ENCODE assay signal across 9 cellular contexts in genomic region chr5:81393430-81393782, GRCh38. TPM values are rescaled to one million over a fixed set of nuclear protein-coding genes. Genes with fewer than 3 reads are reported as not detected.
DNase-seq lines count a peak whose midpoint lies in the region; ATAC-seq, FAIRE-seq and TF ChIP-seq lines count a peak whose summit lies in the region.
"Had no signal": no experiment of that assay in that cellular context is flagged by ENCODE, and none has a peak within 500 bp of the region (broad histone marks: within the 10 kb centered on the region; RNA-seq: fewer than 3 reads in every experiment).

No MANE protein-coding gene starts in this region.

- H3K27ac ChIP-seq in A549 = peak overlapping the region; percentile 61 to 76; a peak in 5 of 6 replicates
- no peak overlapping the region for H3K27ac ChIP-seq in HEK293 (ENCODE audit: extremely low read depth, low read depth, low read length)
- no peak overlapping the region for H3K27ac ChIP-seq in H1 (ENCODE audit: low read depth, low read length)
- no peak overlapping the region for H3K27ac ChIP-seq in neural cell (ENCODE audit: low read length)

- TF ChIP-seq CTCF in A549 (IDR thresholded peaks at IDR 0.05) (peak; percentile 41), HEK293 (tag by site-specific recombination; IDR thresholded peaks at IDR 0.05) (no peak), H1 (IDR thresholded peaks at IDR 0.05; ENCODE audit: control extremely low read depth in 1 of 3, insufficient read depth in 1 of 3, low read depth in 1 of 3, low read length in 3 of 3) (peak in 2 of 3 experiments; percentile 13 to 28; a peak in 2 of 4 replicates), neural cell (IDR thresholded peaks at IDR 0.05; ENCODE audit: poor library complexity, severe bottlenecking) (no peak)

- no peak for DNase-seq in A549 (ENCODE audit: low read depth in 1 of 2, low spot score in 1 of 2)
- no peak for DNase-seq in H1 (ENCODE audit: low read depth in 1 of 2, low spot score in 2 of 2)
- no peak for DNase-seq in effector CD4-positive, alpha-beta T cell
- no peak for DNase-seq in G401 (ENCODE audit: low spot score)
- DNase-seq in HuH-7 (ENCODE audit: low spot score) = no peak
- DNase-seq in medulla oblongata (ENCODE audit: extremely low spot score) = no peak

- no peak overlapping the region for H3K9ac ChIP-seq in H1 (replicated peaks in 1 of 4; ENCODE audit: extremely low read depth in 1 of 4, low read depth in 3 of 4, low read length in 3 of 4)
- peak overlapping the region; percentile 41 for H3K9ac ChIP-seq in neural cell (ENCODE audit: low read length)

- CTCF ChIA-PET in A549 (lab: Yijun Ruan, JAX) (interaction anchor here (0.8 to 1.3 kb wide), 3 partner anchors 17 to 94 kb away, joined by 3 to 4 read pairs (median 4); no protein-coding TSS in a partner anchor), HEK293 (lab: Yijun Ruan, JAX) (interaction anchor here (0.9 to 1.2 kb wide), 3 partner anchors 33 to 867 kb away, joined by 3 read pairs; no protein-coding TSS in a partner anchor), H1 (lab: Charles Lee; ENCODE audit: partially characterized antibody) (interaction anchor here (0.7 to 1.5 kb wide), 9 partner anchors 11 to 825 kb away, joined by 3 to 5 read pairs (median 3); no protein-coding TSS in a partner anchor)

- H2AK5ac ChIP-seq in H1 (ENCODE audit: low read depth, low read length) = no peak overlapping the region

- no peak overlapping the region for H3K14ac ChIP-seq in H1 (ENCODE audit: insufficient read length)

- no peak overlapping the region for H3K18ac ChIP-seq in H1 (ENCODE audit: extremely low read depth, low read length)

- H3K36me3 ChIP-seq in HEK293 (ENCODE audit: control insufficient read depth in 2 of 2, insufficient read depth in 1 of 2, low read length in 2 of 2) = no peaks in the 10 kb centered on the region
- H3K36me3 ChIP-seq in H1 (ENCODE audit: control insufficient read depth in 2 of 4, insufficient read depth in 4 of 4, low read length in 3 of 4) = no peaks in the 10 kb centered on the region
- no peaks in the 10 kb centered on the region for H3K36me3 ChIP-seq in neural cell (ENCODE audit: insufficient read depth, low read length)

- H2BK120ac ChIP-seq in H1 (replicated peaks; ENCODE audit: low read depth, low read length) = no peak overlapping the region

- no peaks in the 10 kb centered on the region for H4K20me1 ChIP-seq in H1 (replicated peaks in 1 of 2; ENCODE audit: control insufficient read depth in 1 of 2, insufficient read depth in 2 of 2, low read length in 2 of 2)
- no peaks in the 10 kb centered on the region for H4K20me1 ChIP-seq in neural cell (ENCODE audit: insufficient read depth)

- H3K79me2 ChIP-seq in H1 (ENCODE audit: control insufficient read depth in 1 of 2, insufficient read depth in 2 of 2, low read length in 2 of 2) = no peaks in the 10 kb centered on the region
- no peaks in the 10 kb centered on the region for H3K79me2 ChIP-seq in neural cell (replicated peaks; ENCODE audit: insufficient read depth, low read length)

- no peaks in the 10 kb centered on the region for H3K9me2 ChIP-seq in neural cell (ENCODE audit: insufficient read depth, low read length)

- in situ Hi-C loops in G401 (cut with HindIII; ENCODE audit: low sequenced_read_pairs) = no loop called here

- no peak overlapping the region for H3K4ac ChIP-seq in H1 (replicated peaks; ENCODE audit: insufficient read length, low read depth, low read length)

- peaks cover 3% of the 10 kb centered on the region; the same call in 1 of the 2 replicates for H3K23me2 ChIP-seq in H1 (ENCODE audit: low read depth, low read length)

- H3K56ac ChIP-seq in H1 (replicated peaks; ENCODE audit: insufficient read length, low read depth, low read length) = no peak overlapping the region

- H3K27me3 ChIP-seq in H1 (replicated peaks in 1 of 4; ENCODE audit: control insufficient read depth in 3 of 4, extremely low read depth in 1 of 4, insufficient read depth in 3 of 4, low read length in 3 of 4) (peaks cover 0 to 7% (median 3%) of the 10 kb centered on the region in 4 experiments; a peak in 6 of 7 replicates), neural cell (ENCODE audit: insufficient read depth, low read depth, low read length) (peaks cover 6% of the 10 kb centered on the region)

- H3K9me3 ChIP-seq in A549 (no peaks in the 10 kb centered on the region), HEK293 (ENCODE audit: control insufficient read depth, insufficient read depth, low read depth, low read length) (no peaks in the 10 kb centered on the region), H1 (ENCODE audit: insufficient read depth in 2 of 2, low read depth in 1 of 2, low read length in 1 of 2) (0 out of 4 replicates have a peak, but pooled peaks cover 0 to 3% of the 10 kb centered on the region in 2 experiments), neural cell (ENCODE audit: low read length) (no peaks in the 10 kb centered on the region)

- no peak overlapping the region for H2BK12ac ChIP-seq in H1 (ENCODE audit: low read depth, low read length)

- H3F3A ChIP-seq in neural cell (ENCODE audit: insufficient read depth, low read length, poor library complexity, severe bottlenecking) = no peaks in the 10 kb centered on the region

- H3K23ac ChIP-seq in H1 (ENCODE audit: insufficient read length) = no peak overlapping the region

- no peaks in the 10 kb centered on the region for H3K79me1 ChIP-seq in H1 (ENCODE audit: low read depth, low read length)

- no peak overlapping the region for H4K5ac ChIP-seq in H1 (ENCODE audit: insufficient read length, low read depth, low read length)

- H3K4me1 ChIP-seq in A549 (no peaks in the 10 kb centered on the region), HEK293 (ENCODE audit: control insufficient read depth, insufficient read depth, low read length) (no peaks in the 10 kb centered on the region), H1 (replicated peaks in 1 of 4; ENCODE audit: control insufficient read depth in 3 of 4, insufficient read depth in 4 of 4, low read length in 3 of 4) (no peaks in the 10 kb centered on the region)

- TF ChIP-seq POLR2A in A549 (IDR thresholded peaks at IDR 0.05; ENCODE audit: low read length) = no peak
- TF ChIP-seq POLR2A in H1 (IDR thresholded peaks at IDR 0.05; ENCODE audit: control extremely low read depth in 1 of 2, low read depth in 2 of 2, low read length in 2 of 2) = no peak

- 17% methylated on average over 10 of the region's 10 CpGs for WGBS in A549 (ENCODE audit: missing lambda C conversion rate)
- 34% methylated on average over 9 of the region's 10 CpGs; no CpG with 5 or more reads in 1 of the 2 experiments for WGBS in H1 (ENCODE audit: extremely low coverage in 1 of 2, insufficient coverage in 1 of 2, insufficient read length in 1 of 2, insufficient replicate concordance in 2 of 2, low coverage in 1 of 2, low lambda C conversion rate in 2 of 2, missing lambda C conversion rate in 1 of 2), 2 experiments

- H3K4me3 ChIP-seq in A549 = peak overlapping the region; percentile 73
- peak overlapping the region; percentile 15 for H3K4me3 ChIP-seq in HEK293 (ENCODE audit: low read depth, low read length)
- peak overlapping the region; percentile 42 to 84 (median 54) for H3K4me3 ChIP-seq in H1 (ENCODE audit: extremely low read depth in 1 of 4, insufficient read depth in 2 of 4, low read depth in 3 of 4, low read length in 4 of 4)
- H3K4me3 ChIP-seq in neural cell (ENCODE audit: low read length) = peak overlapping the region; percentile 61

- H2BK5ac ChIP-seq in H1 (ENCODE audit: low read depth, low read length) = no peak overlapping the region

- H3K4me2 ChIP-seq in A549 (peak overlapping the region; percentile 96), H1 (ENCODE audit: insufficient read depth in 1 of 2, low read depth in 2 of 2, low read length in 2 of 2) (peak overlapping the region; percentile 70 to 74), neural cell (ENCODE audit: low read length) (no peak overlapping the region)

- ATAC-seq in A549 = peak; percentile 17 to 42; a peak in 4 of 6 replicates

- POLR2A ChIA-PET in A549 (lab: Yijun Ruan, JAX) = no interaction called here
- POLR2A ChIA-PET in HEK293 (lab: Yijun Ruan, JAX) = no interaction called here
- POLR2A ChIA-PET in H1 (lab: Charles Lee; ENCODE audit: partially characterized antibody) = interaction anchor here (1.0 kb wide), 2 partner anchors 9 to 91 kb away, joined by 3 to 6 read pairs; partner anchors contain the start of gene ZCCHC9

- TF ChIP-seq EP300 in A549 (IDR thresholded peaks at IDR 0.05) (no peak), H1 (IDR thresholded peaks at IDR 0.05; ENCODE audit: borderline replicate concordance in 1 of 2, low read depth in 2 of 2, low read length in 2 of 2) (no peak), neural cell (conservative IDR thresholded peaks at IDR 0.05; ENCODE audit: poor library complexity, severe bottlenecking) (no peak)

- peak overlapping the region; percentile 14; the same call in 1 of the 2 replicates for H2AFZ ChIP-seq in H1 (ENCODE audit: low read length)
- no peak overlapping the region for H2AFZ ChIP-seq in neural cell (ENCODE audit: low read depth, low read length)

- no peak overlapping the region for H4K91ac ChIP-seq in H1 (replicated peaks; ENCODE audit: insufficient read length, low read length)

- FAIRE-seq in A549 (lab: Jason Lieb, UNC) = no peak
- no peak for FAIRE-seq in H1 (lab: Jason Lieb, UNC)

- TF ChIP-seq RAD21 in A549 (conservative IDR thresholded peaks at IDR 0.05 in 1 of 2, IDR thresholded peaks at IDR 0.05 in 1 of 2) = peak; percentile 8 to 15; a peak in 1 of 5 replicates
- TF ChIP-seq RAD21 in H1 (IDR thresholded peaks at IDR 0.05 in 1 of 2, conservative IDR thresholded peaks at IDR 0.05 in 1 of 2; ENCODE audit: low read depth in 2 of 2, low read length in 2 of 2) = no peak; a peak in 2 of 4 replicates
- TF ChIP-seq RAD21 in neural cell (conservative IDR thresholded peaks at IDR 0.05) = no peak

- no peak overlapping the region for H4K8ac ChIP-seq in H1 (ENCODE audit: extremely low read depth, insufficient read depth, low read length)

- no peak overlapping the region for H2BK15ac ChIP-seq in H1 (ENCODE audit: low read length)

- H2BK20ac ChIP-seq in H1 (ENCODE audit: low read length) = no peak overlapping the region

RNA-seq across cellular contexts. Expression of gene ACOT12, which starts 0.5 kb away (rescaled TPM):
- 0.08 and 0.09 TPM in 2 replicates for polyA plus RNA-seq in A549 (2011; rRNA removed)
- 0.08 TPM in 2 replicates for polyA plus RNA-seq in A549 (2012; cell fraction: cytosol; rRNA removed)
- 0.10 TPM in 1 of 2 replicates, not detected in the other for polyA plus RNA-seq in A549 (2012; cell fraction: nucleus; rRNA removed)
- not detected in 3 replicates for polyA plus RNA-seq in A549 (2017; fragmentation: RNase III; extraction: RNeasy Plus Mini Kit Qiagen cat#74134 plus additional on column Dnase treatment)
- not detected in 2 replicates for polyA minus RNA-seq in A549 (2011; rRNA and poly(A)+ RNA removed)
- total RNA-seq in H1 (2021; fragmentation: NEBNext Ultra II Directional; extraction: Animal tissue kit (Norgen Biotek cat#: 25700)) = 0.33 TPM in 1 of 2 replicates, not detected in the other
- 0.29 and 0.31 TPM in 2 replicates for polyA plus RNA-seq in H1 (2011; rRNA removed)
- polyA plus RNA-seq in H1 (2011; cell fraction: cytosol; rRNA removed) = 0.19 TPM
- polyA plus RNA-seq in H1 (2011; cell fraction: nucleus; rRNA removed) = 0.56 TPM
- polyA plus RNA-seq in H1 (2012, experiment 1 of 2) = 0.37 to 0.59 TPM (median 0.47 TPM) in 3 of 4 replicates, not detected in the other
- polyA plus RNA-seq in H1 (2012, experiment 2 of 2) = 0.84 TPM
- 0.10 TPM for polyA plus RNA-seq in H1 (2013, experiment 1 of 2)
- polyA plus RNA-seq in H1 (2013, experiment 2 of 2) = 0.18 TPM
- polyA minus RNA-seq in H1 (2011; rRNA and poly(A)+ RNA removed) = not detected in 2 replicates
- polyA minus RNA-seq in H1 (2011; cell fraction: cytosol; rRNA and poly(A)+ RNA removed) = not detected
- not detected for polyA minus RNA-seq in H1 (2011; cell fraction: nucleus; rRNA and poly(A)+ RNA removed)
- polyA plus RNA-seq in neural cell = 1.2 and 3.0 TPM in 2 replicates
- polyA minus RNA-seq in neural cell = 4.1 and 7.9 TPM in 2 replicates
- not detected in 2 replicates for total RNA-seq in G401 (2014; rRNA removed; shearing (Covaris generic))
- total RNA-seq: glomerular endothelial cell had no signal

Comparison
In these comparisons a context has a peak if more than half of its experiments do, and no peak if none do; other contexts are left out.
1. H3K27ac ChIP-seq: peak in A549 (2 of 2); none in HEK293 (single experiment), H1 (single experiment) and neural cell (single experiment).
2. H3K4me3 ChIP-seq: peak in every context shown above with its lines; median percentile 73 in A549; 61 in neural cell; 54 in H1; 15 in HEK293.
3. CTCF ChIP-seq: peak in A549 (single experiment) and H1 (2 of 3); none in HEK293 (single experiment) and neural cell (single experiment).